Comparison of ENCODE assay signal across 1 cellular context in genomic region chr17:81995463-81996231, GRCh38.
TF ChIP-seq lines count a peak whose summit lies in the region.

No MANE protein-coding gene starts in this region.

TF ChIP-seq in HepG2, 621 proteins besides CTCF, POLR2A, EP300 and RAD21 (continued from another document and continues in another):
- TF ChIP-seq ELK4 (CRISPR knock-in tag; IDR thresholded peaks at IDR 0.05; ENCODE audit: borderline replicate concordance) = no peak
- TF ChIP-seq ZKSCAN5 (CRISPR knock-in tag; IDR thresholded peaks at IDR 0.05) = no peak
- no peak for TF ChIP-seq NR2F2 (IDR thresholded peaks at IDR 0.05; ENCODE audit: borderline replicate concordance, low read depth)
- no peak; the same call in 1 of the 2 replicates for TF ChIP-seq MAF1 (CRISPR knock-in tag; IDR thresholded peaks at IDR 0.05; ENCODE audit: borderline replicate concordance)
- TF ChIP-seq NONO (IDR thresholded peaks at IDR 0.05) = no peak
- TF ChIP-seq NONO (CRISPR knock-in tag; conservative IDR thresholded peaks at IDR 0.05) = peak; percentile 90
- peak; percentile 90; the same call in 1 of the 2 replicates for TF ChIP-seq TRAFD1 (CRISPR knock-in tag; IDR thresholded peaks at IDR 0.05; ENCODE audit: borderline replicate concordance)
- TF ChIP-seq SIX1 (CRISPR knock-in tag; IDR thresholded peaks at IDR 0.05; ENCODE audit: borderline replicate concordance) = no peak
- peak; percentile 40; the same call in 1 of the 2 replicates for TF ChIP-seq ZNF770 (CRISPR knock-in tag; IDR thresholded peaks at IDR 0.05)
- peak; percentile 68 for TF ChIP-seq MED1 (CRISPR knock-in tag; IDR thresholded peaks at IDR 0.05)
- no peak for TF ChIP-seq MIER2 (CRISPR knock-in tag; IDR thresholded peaks at IDR 0.05)
- no peak; the same call in 1 of the 2 replicates for TF ChIP-seq KLF9 (CRISPR knock-in tag; IDR thresholded peaks at IDR 0.05; ENCODE audit: low read depth)
- 0 out of 2 replicates have a peak, but pooled peaks have one; percentile 88 for TF ChIP-seq CHCHD3 (CRISPR knock-in tag; IDR thresholded peaks at IDR 0.05)
- no peak; the same call in 1 of the 2 replicates for TF ChIP-seq PRMT3 (CRISPR knock-in tag; IDR thresholded peaks at IDR 0.05; ENCODE audit: borderline replicate concordance, low read depth)
- peak; percentile 52; the same call in 1 of the 2 replicates for TF ChIP-seq ZNF142 (CRISPR knock-in tag; IDR thresholded peaks at IDR 0.05)
- no peak for TF ChIP-seq ZNF292 (CRISPR knock-in tag; IDR thresholded peaks at IDR 0.05; ENCODE audit: borderline replicate concordance, low read depth)
- no peak for TF ChIP-seq ZNF564 (CRISPR knock-in tag; IDR thresholded peaks at IDR 0.05)
- TF ChIP-seq ZNF431 (CRISPR knock-in tag; IDR thresholded peaks at IDR 0.05; ENCODE audit: borderline replicate concordance, low read depth) = no peak
- peak; percentile 45; the same call in 1 of the 2 replicates for TF ChIP-seq MEIS2 (CRISPR knock-in tag; IDR thresholded peaks at IDR 0.05)
- peak; percentile 26; the same call in 1 of the 2 replicates for TF ChIP-seq GMEB2 (CRISPR knock-in tag; IDR thresholded peaks at IDR 0.05; ENCODE audit: low read depth)
- TF ChIP-seq DPF2 (CRISPR knock-in tag; IDR thresholded peaks at IDR 0.05; ENCODE audit: borderline replicate concordance, low read depth) = no peak; the same call in none of the 2 replicates
- 0 out of 2 replicates have a peak, but pooled peaks have one; percentile 3 for TF ChIP-seq NKX3-1 (CRISPR knock-in tag; IDR thresholded peaks at IDR 0.05)
- peak; percentile 86; the same call in 1 of the 2 replicates for TF ChIP-seq SMAD1 (CRISPR knock-in tag; IDR thresholded peaks at IDR 0.05; ENCODE audit: borderline replicate concordance, low read depth)
- TF ChIP-seq PAX8 (CRISPR knock-in tag; IDR thresholded peaks at IDR 0.05; ENCODE audit: borderline replicate concordance) = no peak
- peak; percentile 90 for TF ChIP-seq KDM4B (CRISPR knock-in tag; IDR thresholded peaks at IDR 0.05)
- TF ChIP-seq MYC (CRISPR knock-in tag; IDR thresholded peaks at IDR 0.05; ENCODE audit: borderline replicate concordance) = peak; percentile 81
- TF ChIP-seq ATM (IDR thresholded peaks at IDR 0.05; ENCODE audit: borderline replicate concordance) = no peak
- TF ChIP-seq ZNF558 (CRISPR knock-in tag; IDR thresholded peaks at IDR 0.05; ENCODE audit: borderline replicate concordance) = 0 out of 2 replicates have a peak, but pooled peaks have one; percentile 1
- no peak for TF ChIP-seq BCL6 (CRISPR knock-in tag; IDR thresholded peaks at IDR 0.05)
- TF ChIP-seq CEBPZ (IDR thresholded peaks at IDR 0.05; ENCODE audit: low read length) = no peak
- no peak for TF ChIP-seq FIP1L1 (IDR thresholded peaks at IDR 0.05; ENCODE audit: borderline replicate concordance, insufficient read depth, low read depth, low read length)
- no peak for TF ChIP-seq PAWR (CRISPR knock-in tag; IDR thresholded peaks at IDR 0.05; ENCODE audit: borderline replicate concordance)
- TF ChIP-seq ARNTL (CRISPR knock-in tag; IDR thresholded peaks at IDR 0.05) = no peak
- TF ChIP-seq PCBP2 (optimal IDR thresholded peaks at IDR 0.05; ENCODE audit: low read depth, low read length, poor library complexity, severe bottlenecking) = no peak
- TF ChIP-seq PCBP1 (IDR thresholded peaks at IDR 0.05; ENCODE audit: borderline replicate concordance, low read depth, low read length) = peak; percentile 84; the same call in 1 of the 2 replicates
- TF ChIP-seq ZFP82 (CRISPR knock-in tag; IDR thresholded peaks at IDR 0.05; ENCODE audit: borderline replicate concordance) = no peak; the same call in 1 of the 2 replicates
- peak; percentile 94; the same call in 1 of the 2 replicates for TF ChIP-seq ZNF598 (CRISPR knock-in tag; IDR thresholded peaks at IDR 0.05; ENCODE audit: borderline replicate concordance)
- no peak for TF ChIP-seq DMTF1 (CRISPR knock-in tag; IDR thresholded peaks at IDR 0.05)
- peak; percentile 88 for TF ChIP-seq EED (CRISPR knock-in tag; IDR thresholded peaks at IDR 0.05)
- peak; percentile 43; the same call in 1 of the 2 replicates for TF ChIP-seq TMF1 (CRISPR knock-in tag; IDR thresholded peaks at IDR 0.05; ENCODE audit: low read depth)
- TF ChIP-seq ZNF354B (CRISPR knock-in tag; IDR thresholded peaks at IDR 0.05) = no peak
- peak; percentile 87; the same call in 1 of the 2 replicates for TF ChIP-seq ZNF274 (CRISPR knock-in tag; IDR thresholded peaks at IDR 0.05)
- TF ChIP-seq FOXP1 (IDR thresholded peaks at IDR 0.05) = no peak
- TF ChIP-seq FOXP1 (CRISPR knock-in tag; IDR thresholded peaks at IDR 0.05) = no peak
- no peak for TF ChIP-seq ZNF577 (CRISPR knock-in tag; IDR thresholded peaks at IDR 0.05; ENCODE audit: borderline replicate concordance, low read depth)
- TF ChIP-seq KAT8 (CRISPR knock-in tag; IDR thresholded peaks at IDR 0.05) = peak; percentile 66
- 0 out of 2 replicates have a peak, but pooled peaks have one; percentile 12 for TF ChIP-seq NR2F6 (IDR thresholded peaks at IDR 0.05)
- peak; percentile 58; the same call in 1 of the 2 replicates for TF ChIP-seq NR2F6 (CRISPR knock-in tag; IDR thresholded peaks at IDR 0.05)
